In the genomic region with DNA sequence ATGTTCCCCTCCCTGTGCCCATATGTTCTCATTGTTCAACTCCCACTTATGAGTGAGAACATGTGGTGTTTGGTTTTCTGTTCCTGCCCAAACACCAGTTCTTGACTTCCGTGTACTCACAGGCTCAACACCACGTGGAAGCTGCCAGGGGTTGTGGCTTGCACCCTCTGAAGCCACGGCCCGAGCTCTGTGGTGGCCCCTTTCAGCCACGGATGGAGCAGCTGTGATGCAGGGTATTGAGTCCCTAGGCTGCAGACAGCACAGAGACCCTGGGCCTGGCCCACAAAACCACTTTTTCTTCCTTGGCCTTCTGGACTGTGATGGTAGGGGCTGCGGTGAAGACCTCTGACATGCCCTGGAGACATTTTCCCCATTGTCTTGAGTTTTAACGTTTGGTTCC, we compare ENCODE assay signal across 17 cellular contexts.
A peak's percentile ranks its signal among the peaks of the same experiment; 100 is the strongest.
DNase-seq lines count a peak whose midpoint lies in the region; ATAC-seq and TF ChIP-seq lines count a peak whose summit lies in the region.
"Had no signal": no experiment of that assay in that cellular context is flagged by ENCODE, and none has a peak within 500 bp of the region (broad histone marks: within the 10 kb centered on the region; RNA-seq: fewer than 3 reads in every experiment).

No MANE protein-coding gene starts in this region.

- H3K27ac Mint-ChIP-seq in endothelial cell (ENCODE audit: unreplicated experiment) = no peak overlapping the region
- H3K27ac Mint-ChIP-seq: CD8-positive, alpha-beta T cell had no signal

- H3K36me3 Mint-ChIP-seq in endothelial cell (ENCODE audit: low read depth, unreplicated experiment) = peaks cover 15% of the 10 kb centered on the region
- H3K36me3 Mint-ChIP-seq: CD8-positive, alpha-beta T cell had no signal

- DNase-seq in NCI-H2171 treated with DMSO at 0.1 percent for 48 hours (lab: John Stamatoyannopoulos, UW) (peak; percentile 21), NCI-H2171 (lab: John Stamatoyannopoulos, UW) (no peak), RPMI7951 (ENCODE audit: low read depth) (peak; percentile 63), myocyte (ENCODE audit: low read depth) (peak; percentile 47), endothelial cell (ENCODE audit: low spot score) (no peak)
- DNase-seq: AML-193, Calu3, DMS79 treated with DMSO at 0.1 percent for 48 hours, EL, GM23248, IMR-90 had no signal

- H3K4me3 Mint-ChIP-seq in endothelial cell (ENCODE audit: unreplicated experiment) = no peak overlapping the region
- H3K4me3 Mint-ChIP-seq: CD8-positive, alpha-beta T cell had no signal

- TF ChIP-seq CTCF in endothelial cell (IDR thresholded peaks at IDR 0.05; ENCODE audit: unreplicated experiment) = no peak

- ATAC-seq in HG03439 (IDR thresholded peaks at IDR 0.05; ENCODE audit: unreplicated experiment) = no peak
- ATAC-seq in HG02840 (IDR thresholded peaks at IDR 0.05; ENCODE audit: low FRiP score, unreplicated experiment) = no peak
- ATAC-seq: A549; CD8-positive, alpha-beta T cell; GM12878; K562 had no signal

- H3K4me1 Mint-ChIP-seq in endothelial cell (ENCODE audit: unreplicated experiment) = no peaks in the 10 kb centered on the region

- H3K9me3 Mint-ChIP-seq in endothelial cell (ENCODE audit: unreplicated experiment) = no peaks in the 10 kb centered on the region
- H3K9me3 Mint-ChIP-seq: CD8-positive, alpha-beta T cell had no signal

- no peaks in the 10 kb centered on the region for H3K27me3 Mint-ChIP-seq in endothelial cell (ENCODE audit: unreplicated experiment)

Comparison
In these comparisons a context has a peak if more than half of its experiments do, and no peak if none do; other contexts are left out.
1. DNase-seq: peak in NCI-H2171 treated with DMSO at 0.1 percent for 48 hours (single experiment), RPMI7951 (single experiment) and myocyte (single experiment); none in NCI-H2171 (single experiment) and endothelial cell (single experiment).